25 cellular contexts compared by ENCODE assay signal in the genomic region with DNA sequence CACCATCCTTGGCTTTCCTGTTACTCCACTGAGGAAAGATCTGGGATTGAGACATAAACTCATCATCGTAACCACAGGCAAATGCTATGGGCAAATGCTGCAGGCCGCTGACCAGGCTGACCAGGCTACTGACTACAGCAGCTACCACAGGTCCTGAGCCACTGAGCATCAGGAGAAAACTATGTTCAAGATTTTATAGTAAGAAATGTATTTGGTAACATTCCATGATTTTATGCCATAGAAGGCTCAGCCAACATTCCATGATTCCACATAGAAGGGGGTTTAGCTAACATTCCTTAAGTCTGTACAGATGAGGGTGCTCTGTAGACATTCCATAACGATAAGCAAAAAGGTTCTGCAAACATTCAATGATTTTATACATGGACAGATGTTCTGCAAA. TPM values are rescaled to one million over a fixed set of nuclear protein-coding genes. Genes with fewer than 3 reads are reported as not detected.
DNase-seq lines count a peak whose midpoint lies in the region; ATAC-seq, FAIRE-seq and TF ChIP-seq lines count a peak whose summit lies in the region.
"Had no signal": no experiment of that assay in that cellular context is flagged by ENCODE, and none has a peak within 500 bp of the region (broad histone marks: within the 10 kb centered on the region; RNA-seq: fewer than 3 reads in every experiment).

No MANE protein-coding gene starts in this region.

- H3K9me3 ChIP-seq in astrocyte (ENCODE audit: insufficient read depth, low read depth, low read length), result peaks cover 5% of the 10 kb centered on the region
- H3K9me3 ChIP-seq in upper lobe of left lung, result no peaks in the 10 kb centered on the region
- no peaks in the 10 kb centered on the region for H3K9me3 ChIP-seq in smooth muscle cell (replicated peaks; ENCODE audit: low read depth)
- H3K9me3 ChIP-seq: tibial artery had no signal

- 85 to 92% methylated on average over 3 of the region's 3 CpGs for WGBS in upper lobe of left lung, 2 donors
- 82% methylated on average over 3 of the region's 3 CpGs for WGBS in smooth muscle cell (ENCODE audit: low lambda C conversion rate)

- no peaks in the 10 kb centered on the region for H3K4me1 ChIP-seq in astrocyte (ENCODE audit: insufficient read depth, low read length)
- H3K4me1 ChIP-seq in upper lobe of left lung, result peaks cover 13 to 26% (median 14%) of the 10 kb centered on the region in 4 donors
- no peaks in the 10 kb centered on the region for H3K4me1 ChIP-seq in smooth muscle cell (ENCODE audit: low read depth)

- no peak overlapping the region for H3K4me3 Mint-ChIP-seq in astrocyte (ENCODE audit: unreplicated experiment)
- H3K4me3 Mint-ChIP-seq: activated naive CD8-positive, alpha-beta T cell treated with anti-CD3 and anti-CD28 coated beads, Interleukin-2, amount 50 U/mL, for 24 hours; naive B cell; T-helper 2 cell treated with Interferon-gamma antibody and Interleukin-4, amounts not matched to agents 5 μg/mL and 100 μg/mL, for 36 hours had no signal

- TF ChIP-seq POLR2A in upper lobe of left lung (IDR thresholded peaks at IDR 0.05), result no peak

- H3K36me3 ChIP-seq in astrocyte (ENCODE audit: insufficient read depth, low read length), result no peaks in the 10 kb centered on the region
- H3K36me3 ChIP-seq in upper lobe of left lung, result no peaks in the 10 kb centered on the region
- H3K36me3 ChIP-seq in smooth muscle cell (ENCODE audit: low read depth), result no peaks in the 10 kb centered on the region
- H3K36me3 ChIP-seq: tibial artery, WERI-Rb-1 had no signal

- H3F3A ChIP-seq in smooth muscle cell (ENCODE audit: low read depth), result no peaks in the 10 kb centered on the region

- H3K27ac Mint-ChIP-seq in astrocyte (ENCODE audit: unreplicated experiment), result peak overlapping the region; percentile 16
- H3K27ac Mint-ChIP-seq: activated naive CD8-positive, alpha-beta T cell treated with anti-CD3 and anti-CD28 coated beads, Interleukin-2, amount 50 U/mL, for 24 hours; T-helper 2 cell treated with Interferon-gamma antibody and Interleukin-4, amounts not matched to agents 5 μg/mL and 100 μg/mL, for 36 hours had no signal

- H3K27me3 ChIP-seq in astrocyte (ENCODE audit: insufficient read depth, low read length), result no peaks in the 10 kb centered on the region
- H3K27me3 ChIP-seq in upper lobe of left lung, result no peaks in the 10 kb centered on the region
- H3K27me3 ChIP-seq in smooth muscle cell (ENCODE audit: low read depth), result no peaks in the 10 kb centered on the region
- H3K27me3 ChIP-seq: tibial artery had no signal

- ATAC-seq in omental fat pad (ENCODE audit: low FRiP score) (no peak), upper lobe of left lung (ENCODE audit: low FRiP score in 2 of 2) (no peak)
- ATAC-seq: activated naive CD8-positive, alpha-beta T cell treated with anti-CD3 and anti-CD28 coated beads, Interleukin-2, amount 50 U/mL, for 24 hours had no signal

- H3K79me2 ChIP-seq in astrocyte (ENCODE audit: insufficient read depth, low read length), result no peaks in the 10 kb centered on the region
- no peaks in the 10 kb centered on the region for H3K79me2 ChIP-seq in smooth muscle cell (ENCODE audit: low read depth)

- H3K27me3 Mint-ChIP-seq in astrocyte (ENCODE audit: low read depth, unreplicated experiment), result no peaks in the 10 kb centered on the region
- H3K27me3 Mint-ChIP-seq: naive B cell had no signal

- no peaks in the 10 kb centered on the region for H3K36me3 Mint-ChIP-seq in astrocyte (ENCODE audit: low read depth, unreplicated experiment)
- H3K36me3 Mint-ChIP-seq: naive B cell had no signal

- H2AFZ ChIP-seq in astrocyte (ENCODE audit: low read depth, low read length) (no peak overlapping the region), smooth muscle cell (ENCODE audit: low read depth) (no peak overlapping the region)

- DNase-seq in GM04503 (ENCODE audit: low read depth) (peak; percentile 76), astrocyte (ENCODE audit: low read depth) (peak; percentile 79), fibroblast of villous mesenchyme (ENCODE audit: low read depth) (peak; percentile 83), omental fat pad (ENCODE audit: low spot score) (no peak), D721Med (ENCODE audit: insufficient read length, low spot score) (no peak), upper lobe of left lung (no peak), smooth muscle cell (lab: John Stamatoyannopoulos, UW; ENCODE audit: unreplicated experiment) (no peak)
- DNase-seq: activated CD8-positive, alpha-beta memory T cell treated with anti-CD3 and anti-CD28 coated beads, Interleukin-2, amount 50 U/mL, for 4 hours; activated effector memory CD4-positive, alpha-beta T cell treated with Interleukin-2 at 50 U/mL for 16 hours; activated naive CD8-positive, alpha-beta T cell treated with anti-CD3 and anti-CD28 coated beads, Interleukin-2, amount 50 U/mL, for 24 hours; DMS 273 treated with DMSO at 0.1 percent for 48 hours; GF-D8; Karpas-422; mesendoderm; naive B cell; NCI-H1092 treated with DMSO at 0.1 percent for 48 hours; NCI-H2029; NK-92 treated with Interleukin-12 subunit alpha and Interleukin-12 subunit beta, amount 100 ng/mL, for 24 hours; stimulated activated naive CD4-positive, alpha-beta T cell treated with Interleukin-2 at 50 U/mL for 16 hours; WERI-Rb-1 had no signal

- no peak overlapping the region for H3K27ac ChIP-seq in astrocyte (ENCODE audit: low read depth, low read length)
- H3K27ac ChIP-seq in upper lobe of left lung, result no peak overlapping the region
- no peak overlapping the region for H3K27ac ChIP-seq in smooth muscle cell (ENCODE audit: low read depth)
- H3K27ac ChIP-seq: C4-2B, SK-N-MC, tibial artery, WERI-Rb-1 had no signal

- FAIRE-seq in astrocyte (lab: Jason Lieb, UNC) (no peak), D721Med (lab: Jason Lieb, UNC) (no peak)
- FAIRE-seq: GM12891 had no signal

- no peak for TF ChIP-seq CTCF in astrocyte (IDR thresholded peaks at IDR 0.05; ENCODE audit: insufficient read depth, low read depth, low read length)
- no peak for TF ChIP-seq CTCF in fibroblast of villous mesenchyme (IDR thresholded peaks at IDR 0.05; ENCODE audit: insufficient read depth, low read depth, low read length)
- no peak for TF ChIP-seq CTCF in omental fat pad (IDR thresholded peaks at IDR 0.05)
- no peak for TF ChIP-seq CTCF in D721Med (IDR thresholded peaks at IDR 0.05; ENCODE audit: insufficient read depth, missing control alignments)
- TF ChIP-seq CTCF in upper lobe of left lung (IDR thresholded peaks at IDR 0.05), result no peak
- no peak for TF ChIP-seq CTCF in smooth muscle cell (IDR thresholded peaks at IDR 0.05; ENCODE audit: borderline replicate concordance, insufficient read depth, poor library complexity, severe bottlenecking)

- H3K9me3 Mint-ChIP-seq in astrocyte (ENCODE audit: unreplicated experiment), result no peaks in the 10 kb centered on the region
- H3K9me3 Mint-ChIP-seq: activated naive CD8-positive, alpha-beta T cell treated with anti-CD3 and anti-CD28 coated beads, Interleukin-2, amount 50 U/mL, for 24 hours; naive B cell; T-helper 2 cell treated with Interferon-gamma antibody and Interleukin-4, amounts not matched to agents 5 μg/mL and 100 μg/mL, for 36 hours had no signal

- H3K9ac ChIP-seq in astrocyte (ENCODE audit: low read length) (no peak overlapping the region), smooth muscle cell (ENCODE audit: low read depth) (no peak overlapping the region)

- no peaks in the 10 kb centered on the region for H3K4me1 Mint-ChIP-seq in astrocyte (ENCODE audit: low read depth, unreplicated experiment)

- TF ChIP-seq EP300 in upper lobe of left lung (IDR thresholded peaks at IDR 0.05), result no peak

- no peak overlapping the region for H3K4me2 ChIP-seq in astrocyte (ENCODE audit: low read length)
- no peak overlapping the region for H3K4me2 ChIP-seq in smooth muscle cell

- no peak overlapping the region for H3K4me3 ChIP-seq in astrocyte (ENCODE audit: insufficient read depth, low read depth, low read length)
- H3K4me3 ChIP-seq in fibroblast of villous mesenchyme (ENCODE audit: low read depth, low read length), result no peak overlapping the region
- no peak overlapping the region for H3K4me3 ChIP-seq in upper lobe of left lung
- H3K4me3 ChIP-seq in smooth muscle cell, result no peak overlapping the region
- H3K4me3 ChIP-seq: SK-N-MC, tibial artery had no signal

- H4K20me1 ChIP-seq in astrocyte (ENCODE audit: insufficient read depth, low read length) (no peaks in the 10 kb centered on the region), smooth muscle cell (ENCODE audit: low read depth) (no peaks in the 10 kb centered on the region)

RNA-seq across cellular contexts. Expression of a gene that starts 16.1 kb away (rescaled TPM):
- total RNA-seq in astrocyte (39.1 and 41.9 TPM in 2 replicates), fibroblast of villous mesenchyme (19.6 and 33.7 TPM in 2 replicates), omental fat pad (10 to 100 TPM; 27.0 to 93.1 (median 31.3) TPM), upper lobe of left lung (10 to 100 TPM; 16.2 to 49.0 (median 36.7) TPM), smooth muscle cell (25.6 and 26.0 TPM in 2 replicates)
- polyA plus RNA-seq in smooth muscle cell, result 8.2 and 12.0 TPM in 2 replicates

Comparison
In these comparisons a context has a peak if more than half of its experiments do, and no peak if none do; other contexts are left out.
1. DNase-seq: peak in GM04503 (single experiment), astrocyte (single experiment) and fibroblast of villous mesenchyme (single experiment); none in omental fat pad (single experiment), D721Med (single experiment), upper lobe of left lung (0 of 2) and smooth muscle cell (single experiment).